Comparison of ENCODE assay signal across 8 cellular contexts in the genomic region with DNA sequence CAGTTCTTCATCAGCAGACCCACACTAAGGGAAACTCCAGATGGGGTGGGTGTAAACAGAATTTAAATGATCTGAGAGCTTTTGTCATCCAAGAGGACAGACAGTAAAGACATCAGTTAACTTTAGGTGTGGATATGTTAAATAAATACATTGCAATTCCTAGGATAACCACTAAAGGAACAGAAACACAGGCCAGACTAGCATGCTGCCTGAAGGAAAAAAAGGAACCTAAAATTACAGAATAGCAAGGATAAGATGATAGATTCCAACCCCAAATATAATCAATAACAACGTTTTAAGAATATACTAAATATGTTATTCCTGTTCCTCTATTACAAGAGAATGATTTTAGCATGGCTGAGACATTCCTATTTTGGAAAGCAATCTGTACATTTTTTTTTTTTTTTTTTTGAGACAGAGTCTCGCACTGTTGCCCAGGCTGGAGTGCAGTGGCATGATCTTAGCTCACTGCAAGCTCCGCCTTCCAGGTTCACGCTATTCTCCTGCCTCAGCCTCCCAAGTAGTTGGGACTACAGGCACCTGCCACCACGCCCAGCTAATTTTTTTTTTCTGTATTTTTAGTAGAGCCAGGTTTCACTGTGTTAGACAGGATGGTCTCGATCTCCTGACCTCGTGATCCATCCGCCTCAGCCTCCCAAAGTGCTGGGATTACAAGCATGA. TPM values are rescaled to one million over a fixed set of nuclear protein-coding genes. Genes with fewer than 3 reads are reported as not detected.
DNase-seq lines count a peak whose midpoint lies in the region; ATAC-seq and TF ChIP-seq lines count a peak whose summit lies in the region.
"Not testable (repeated sequence)": the region's sequence is repeated elsewhere in the genome, so short reads cannot be mapped to it uniquely, and the experiment has no call there.

No MANE protein-coding gene starts in this region.

- not testable (repeated sequence) for H3K9me2 ChIP-seq in HCT116 (ENCODE audit: insufficient read depth)

- H3K27ac Mint-ChIP-seq in activated CD8-positive, alpha-beta T cell treated with anti-CD3 and anti-CD28 coated beads for 36 hours: not testable (repeated sequence)

- not testable (repeated sequence) for H3K4me3 Mint-ChIP-seq in activated CD8-positive, alpha-beta T cell treated with anti-CD3 and anti-CD28 coated beads for 36 hours

- not testable (repeated sequence) for H4K20me1 ChIP-seq in HCT116 (ENCODE audit: insufficient read depth)

- peak; percentile 48 for DNase-seq in CD1c-positive myeloid dendritic cell (ENCODE audit: extremely low spot score)
- DNase-seq in HCT116 (ENCODE audit: low read depth, low spot score); Panc1 (ENCODE audit: low read depth, low spot score); activated CD8-positive, alpha-beta T cell treated with anti-CD3 and anti-CD28 coated beads for 36 hours; epithelial cell of proximal tubule (ENCODE audit: low read depth); lower lobe of right lung; transverse colon: not testable (repeated sequence)
- peak; percentile 42 for DNase-seq in NAMALWA (ENCODE audit: low spot score)

- not testable (repeated sequence) for H3K9me3 Mint-ChIP-seq in activated CD8-positive, alpha-beta T cell treated with anti-CD3 and anti-CD28 coated beads for 36 hours

- intact Hi-C loops in HCT116 (cut with micrococcal nuclease): loop anchor here (5.0 kb wide), 1 partner anchor 74 kb away; no protein-coding TSS in a partner anchor
- intact Hi-C loops in Panc1 (cut with micrococcal nuclease; ENCODE audit: unreplicated experiment): loop anchor here (10.0 kb wide), 1 partner anchor 76 kb away; no protein-coding TSS in a partner anchor
- intact Hi-C loops in activated CD8-positive, alpha-beta T cell treated with anti-CD3 and anti-CD28 coated beads for 36 hours (cut with micrococcal nuclease); lower lobe of right lung (cut with DNase I): not testable (repeated sequence)
- intact Hi-C loops in transverse colon (cut with DNase I; ENCODE audit: low total_unique reads): loop anchor here (5.0 kb wide), 1 partner anchor 1819 kb away; no protein-coding TSS in a partner anchor

- WGBS in transverse colon (ENCODE audit: low coverage in 1 of 2), 2 donors: 74 to 87% methylated on average over 7 to 8 of the region's 8 CpGs

- TF ChIP-seq POLR2A in HCT116 (IDR thresholded peaks at IDR 0.05; ENCODE audit: borderline replicate concordance, extremely low read depth, insufficient read depth, insufficient read length); transverse colon (IDR thresholded peaks at IDR 0.05): not testable (repeated sequence)

- H3K79me2 ChIP-seq in HCT116 (ENCODE audit: insufficient read depth, low read length): not testable (repeated sequence)

- RAD21 ChIA-PET in HCT116 (lab: Charles Lee; ENCODE audit: low non-redundant PET in 1 of 2, low total read pairs in 2 of 2, uncharacterized antibody in 2 of 2, unreplicated experiment in 2 of 2): interaction anchor here in 1 of 2 experiments (0.8 kb wide), 1 partner anchor 73 kb away, joined by 4 read pairs; no protein-coding TSS in a partner anchor

- H3K36me3 ChIP-seq in HCT116 (ENCODE audit: control insufficient read depth in 1 of 2, insufficient read depth in 2 of 2, low read length in 2 of 2); Panc1 (ENCODE audit: control insufficient read depth, insufficient read depth, low read length); lower lobe of right lung; transverse colon: not testable (repeated sequence)

- H3K27me3 Mint-ChIP-seq in activated CD8-positive, alpha-beta T cell treated with anti-CD3 and anti-CD28 coated beads for 36 hours: not testable (repeated sequence)

- TF ChIP-seq RAD21 in HCT116 (IDR thresholded peaks at IDR 0.05; ENCODE audit: low read depth): not testable (repeated sequence)

- TF ChIP-seq EP300 in transverse colon (IDR thresholded peaks at IDR 0.05; ENCODE audit: low read depth): not testable (repeated sequence)

- not testable (repeated sequence) for BruUV-seq in HCT116 (replicated peaks; lab: Mats Ljungman, UMichigan); Panc1 (replicated peaks; lab: Mats Ljungman, UMichigan)

- peaks cover 13% of the 10 kb centered on the region for H3K4me1 Mint-ChIP-seq in activated CD8-positive, alpha-beta T cell treated with anti-CD3 and anti-CD28 coated beads for 36 hours (ENCODE audit: low read depth)

- not testable (repeated sequence) for H3K36me3 Mint-ChIP-seq in activated CD8-positive, alpha-beta T cell treated with anti-CD3 and anti-CD28 coated beads for 36 hours (ENCODE audit: low read depth)

- ATAC-seq in HCT116 (peak; percentile 57; the same call in 1 of the 2 replicates), Panc1 (peak; percentile 61; the same call in 1 of the 2 replicates)
- peak; percentile 23 for ATAC-seq in activated CD8-positive, alpha-beta T cell treated with anti-CD3 and anti-CD28 coated beads for 36 hours
- ATAC-seq in lower lobe of right lung: not testable (repeated sequence)

- not testable (repeated sequence) for H3K4me1 ChIP-seq in HCT116 (ENCODE audit: control insufficient read depth in 1 of 2, insufficient read depth in 2 of 2, low read length in 2 of 2); Panc1 (ENCODE audit: control insufficient read depth, insufficient read depth, low read length); lower lobe of right lung; transverse colon

- H3K4me3 ChIP-seq in HCT116 (replicated peaks in 1 of 2; ENCODE audit: low read depth in 1 of 2, low read length in 2 of 2); Panc1 (ENCODE audit: low read depth in 2 of 2, low read length in 2 of 2); epithelial cell of proximal tubule (ENCODE audit: low read depth, low read length); lower lobe of right lung; transverse colon: not testable (repeated sequence)

- not testable (repeated sequence) for H2AFZ ChIP-seq in HCT116 (ENCODE audit: low read depth, low read length, poor library complexity, severe bottlenecking)

- in situ Hi-C loops in Panc1 (cut with HindIII; ENCODE audit: low pct_unique_long_range_greater_than_20kb, low sequenced_read_pairs); transverse colon (cut with MboI; ENCODE audit: low pct_ligation_motif_present in 1 of 4, low pct_unique_long_range_greater_than_20kb in 1 of 4, low sequenced_read_pairs in 3 of 4): not testable (repeated sequence)

- TF ChIP-seq CTCF in HCT116 (IDR thresholded peaks at IDR 0.05 in 2 of 3, conservative IDR thresholded peaks at IDR 0.05 in 1 of 3; ENCODE audit: borderline replicate concordance in 1 of 3, insufficient read depth in 1 of 3, low read depth in 2 of 3, low read length in 2 of 3): peak in 2 of 3 experiments; percentile 19 to 43; a peak in 3 of 6 replicates
- TF ChIP-seq CTCF in Panc1 (IDR thresholded peaks at IDR 0.05); activated CD8-positive, alpha-beta T cell treated with anti-CD3 and anti-CD28 coated beads for 36 hours (IDR thresholded peaks at IDR 0.05): not testable (repeated sequence)
- peak; percentile 31 for TF ChIP-seq CTCF in epithelial cell of proximal tubule (conservative IDR thresholded peaks at IDR 0.05; ENCODE audit: low read depth, low read length)
- peak; percentile 9 for TF ChIP-seq CTCF in lower lobe of right lung (IDR thresholded peaks at IDR 0.05)
- TF ChIP-seq CTCF in transverse colon (IDR thresholded peaks at IDR 0.05): peak in 3 of 5 experiments; percentile 10 to 22 (median 16)

- not testable (repeated sequence) for H3K9me3 ChIP-seq in HCT116 (ENCODE audit: control insufficient read depth in 1 of 2, insufficient read depth in 1 of 2, low read depth in 1 of 2, low read length in 2 of 2); Panc1 (ENCODE audit: control insufficient read depth, insufficient read depth, low read depth, low read length); lower lobe of right lung; transverse colon

- CTCF ChIA-PET in HCT116 (lab: Charles Lee) (interaction anchor here (1.0 kb wide), 1 partner anchor 10 kb away, joined by 3 read pairs; no protein-coding TSS in a partner anchor), Panc1 (lab: Charles Lee) (interaction anchor here (0.7 to 1.4 kb wide), 2 partner anchors 14 to 73 kb away, joined by 3 to 5 read pairs; no protein-coding TSS in a partner anchor)
- CTCF ChIA-PET in activated CD8-positive, alpha-beta T cell treated with anti-CD3 and anti-CD28 coated beads for 36 hours (lab: Charles Lee): interaction anchor here (0.6 to 1.8 kb wide), 3 partner anchors 11 to 73 kb away, joined by 3 to 6 read pairs (median 3); no protein-coding TSS in a partner anchor

- not testable (repeated sequence) for H3K27me3 ChIP-seq in HCT116 (ENCODE audit: insufficient read depth, low read length); Panc1 (ENCODE audit: control insufficient read depth, insufficient read depth, low read length); lower lobe of right lung (ENCODE audit: low read depth); transverse colon

- H3K27ac ChIP-seq in HCT116 (ENCODE audit: low read depth, low read length); Panc1 (ENCODE audit: low read length); lower lobe of right lung; transverse colon: not testable (repeated sequence)

- H3K4me2 ChIP-seq in HCT116 (ENCODE audit: low read length): not testable (repeated sequence)

- not testable (repeated sequence) for H3K9ac ChIP-seq in HCT116 (ENCODE audit: low read length)

- POLR2A ChIA-PET in HCT116 (lab: Charles Lee): not testable (repeated sequence)
- POLR2A ChIA-PET in Panc1 (lab: Charles Lee): interaction anchor here (0.7 kb wide), 1 partner anchor 28 kb away, joined by 7 read pairs; no protein-coding TSS in a partner anchor
- POLR2A ChIA-PET in activated CD8-positive, alpha-beta T cell treated with anti-CD3 and anti-CD28 coated beads for 36 hours (lab: Charles Lee): interaction anchor here (0.7 to 1.3 kb wide), 2 partner anchors 73 to 1746 kb away, joined by 3 to 5 read pairs; no protein-coding TSS in a partner anchor

RNA-seq across cellular contexts. Expression of a gene that starts 45.0 kb away (rescaled TPM):
- 55.9 TPM for total RNA-seq in HCT116 (2021; ENCODE audit: unreplicated experiment)
- polyA plus RNA-seq in HCT116 (2012): 25.3 and 33.6 TPM in 2 replicates
- total RNA-seq in Panc1 (2021; ENCODE audit: unreplicated experiment): 85.8 TPM
- 70.7 TPM for polyA plus RNA-seq in Panc1 (2012; ENCODE audit: insufficient read length)
- total RNA-seq in activated CD8-positive, alpha-beta T cell treated with anti-CD3 and anti-CD28 coated beads for 36 hours: 10 to 100 TPM; 44.9 to 52.9 TPM
- 46.0 and 61.7 TPM in 2 replicates for total RNA-seq in epithelial cell of proximal tubule
- total RNA-seq in lower lobe of right lung: 48.1 TPM
- 100 to 1,000 TPM in 1 of 4 donors, 10 to 100 TPM in 3; 16.8 to 127 (median 31.4) TPM for total RNA-seq in transverse colon
